ENCODE assay signal across 8 cellular contexts in genomic region chr6:143678980-143679379, GRCh38. TPM values are rescaled to one million over a fixed set of nuclear protein-coding genes. Genes with fewer than 3 reads are reported as not detected.
DNase-seq lines count a peak whose midpoint lies in the region; ATAC-seq and TF ChIP-seq lines count a peak whose summit lies in the region.

No MANE protein-coding gene starts in this region.

- H3K9me3 Mint-ChIP-seq in CD8-positive, alpha-beta memory T cell: peaks cover 5 to 25% (median 12%) of the 10 kb centered on the region in 5 donors
- no peaks in the 10 kb centered on the region for H3K9me3 Mint-ChIP-seq in endothelial cell (ENCODE audit: unreplicated experiment)
- peaks cover 26% of the 10 kb centered on the region for H3K9me3 Mint-ChIP-seq in neural progenitor cell

- H3K27ac ChIP-seq in CD8-positive, alpha-beta memory T cell (ENCODE audit: low read depth, low read length): no peak overlapping the region
- H3K27ac ChIP-seq in neural progenitor cell: peak overlapping the region; percentile 98

- H3K27ac Mint-ChIP-seq in CD8-positive, alpha-beta memory T cell: peak overlapping the region in 5 of 8 donors; percentile 10 to 72 (median 37)
- H3K27ac Mint-ChIP-seq in endothelial cell (ENCODE audit: unreplicated experiment) (peak overlapping the region; percentile 95), neural progenitor cell (peak overlapping the region; percentile 55)

- H3K36me3 Mint-ChIP-seq in CD8-positive, alpha-beta memory T cell: peaks cover 0 to 13% (median 4%) of the 10 kb centered on the region in 3 donors
- H3K36me3 Mint-ChIP-seq in endothelial cell (ENCODE audit: low read depth, unreplicated experiment) (peaks cover 6% of the 10 kb centered on the region), neural progenitor cell (peaks cover 19% of the 10 kb centered on the region)

- peak in 1 of 5 donors; percentile 5 for DNase-seq in CD8-positive, alpha-beta memory T cell
- peak; percentile 33 for DNase-seq in RKO (ENCODE audit: low spot score)
- DNase-seq in endothelial cell (ENCODE audit: low spot score): no peak
- DNase-seq in neural progenitor cell (ENCODE audit: low spot score): peak; percentile 43
- DNase-seq in SW480 (ENCODE audit: low spot score): no peak

- H3K9ac ChIP-seq in neural progenitor cell: peak overlapping the region; percentile 76

- no peak overlapping the region for H2AFZ ChIP-seq in neural progenitor cell (replicated peaks)

- H4K20me1 ChIP-seq in neural progenitor cell (ENCODE audit: low read depth): no peaks in the 10 kb centered on the region

- H3K4me1 Mint-ChIP-seq in CD8-positive, alpha-beta memory T cell: peaks cover 60 to 77% (median 72%) of the 10 kb centered on the region in 3 donors
- H3K4me1 Mint-ChIP-seq in endothelial cell (ENCODE audit: unreplicated experiment) (peaks cover 40% of the 10 kb centered on the region), neural progenitor cell (peaks cover 50% of the 10 kb centered on the region)

- no peak for TF ChIP-seq CTCF in endothelial cell (IDR thresholded peaks at IDR 0.05; ENCODE audit: unreplicated experiment)
- TF ChIP-seq CTCF in neural progenitor cell (IDR thresholded peaks at IDR 0.05): no peak

- H3F3A ChIP-seq in neural progenitor cell (ENCODE audit: low read depth): peaks cover 54% of the 10 kb centered on the region

- CTCF ChIA-PET in CD8-positive, alpha-beta memory T cell (lab: Charles Lee): no interaction called here

- no peak overlapping the region for H3K4me3 ChIP-seq in CD8-positive, alpha-beta memory T cell (ENCODE audit: low read length)
- H3K4me3 ChIP-seq in neural progenitor cell: peak overlapping the region; percentile 77

- peak overlapping the region; percentile 84 for H3K4me2 ChIP-seq in neural progenitor cell

- H3K4me3 Mint-ChIP-seq in CD8-positive, alpha-beta memory T cell: peak overlapping the region; percentile 51 to 79 (median 72)
- H3K4me3 Mint-ChIP-seq in endothelial cell (ENCODE audit: unreplicated experiment) (peak overlapping the region; percentile 95), neural progenitor cell (peak overlapping the region; percentile 91)

- ATAC-seq in HG03135 (IDR thresholded peaks at IDR 0.05; ENCODE audit: unreplicated experiment) (no peak), HG03159 (IDR thresholded peaks at IDR 0.05; ENCODE audit: unreplicated experiment) (no peak), GM21529 (IDR thresholded peaks at IDR 0.05; ENCODE audit: unreplicated experiment) (no peak)

- H3K27me3 ChIP-seq in CD8-positive, alpha-beta memory T cell (ENCODE audit: insufficient read depth, low read length, poor library complexity, severe bottlenecking): no peaks in the 10 kb centered on the region
- H3K27me3 ChIP-seq in neural progenitor cell: no peaks in the 10 kb centered on the region

- POLR2A ChIA-PET in CD8-positive, alpha-beta memory T cell (lab: Charles Lee): no interaction called here

- H3K79me2 ChIP-seq in neural progenitor cell (ENCODE audit: low read depth): peaks cover 57% of the 10 kb centered on the region

- H3K36me3 ChIP-seq in CD8-positive, alpha-beta memory T cell (ENCODE audit: insufficient read depth, low read length): no peaks in the 10 kb centered on the region
- no peaks in the 10 kb centered on the region for H3K36me3 ChIP-seq in neural progenitor cell

- H3K9me3 ChIP-seq in CD8-positive, alpha-beta memory T cell (ENCODE audit: low read length): no peaks in the 10 kb centered on the region
- no peaks in the 10 kb centered on the region for H3K9me3 ChIP-seq in neural progenitor cell (ENCODE audit: low read depth)

- peaks cover 4% of the 10 kb centered on the region for H3K4me1 ChIP-seq in CD8-positive, alpha-beta memory T cell (ENCODE audit: insufficient read depth, low read length)
- H3K4me1 ChIP-seq in neural progenitor cell: peaks cover 58% of the 10 kb centered on the region

- peaks cover 0 to 13% of the 10 kb centered on the region in 2 donors for H3K27me3 Mint-ChIP-seq in CD8-positive, alpha-beta memory T cell
- H3K27me3 Mint-ChIP-seq in endothelial cell (ENCODE audit: unreplicated experiment) (no peaks in the 10 kb centered on the region), neural progenitor cell (ENCODE audit: insufficient read depth, low read depth) (no peaks in the 10 kb centered on the region)

RNA-seq across cellular contexts. Expression of gene PHACTR2, which starts 1.2 kb away (rescaled TPM):
- 10 to 100 TPM; 27.8 to 29.1 TPM for total RNA-seq in CD8-positive, alpha-beta memory T cell
- polyA plus RNA-seq in CD8-positive, alpha-beta memory T cell: 42.1 TPM
- 181 TPM for total RNA-seq in endothelial cell (ENCODE audit: unreplicated experiment)
- total RNA-seq in neural progenitor cell (ENCODE audit: low replicate concordance): 36.0 and 45.4 TPM in 2 replicates

Comparison
In these comparisons a context has a peak if more than half of its experiments do, and no peak if none do; other contexts are left out.
1. DNase-seq: peak in RKO (single experiment) and neural progenitor cell (single experiment); none in endothelial cell (single experiment) and SW480 (single experiment).
2. H3K27ac Mint-ChIP-seq: peak in every context shown above with its lines; median percentile 95 in endothelial cell; 55 in neural progenitor cell; 37 in CD8-positive, alpha-beta memory T cell.
3. Peak in every context shown above with its lines, with median percentiles within 50 percentile points of each other: H3K4me3 Mint-ChIP-seq.